Comparison of ENCODE assay signal across 15 cellular contexts in genomic region chr7:6653101-6653995, GRCh38.
"Had no signal": no experiment of that assay in that cellular context is flagged by ENCODE, and none has a peak within 500 bp of the region (broad histone marks: within the 10 kb centered on the region; RNA-seq: fewer than 3 reads in every experiment).

No MANE protein-coding gene starts in this region.

- H3K27ac ChIP-seq: body of pancreas, heart left ventricle, left ventricle myocardium inferior, tibial artery had no signal

- H3K4me3 ChIP-seq: body of pancreas, heart left ventricle, left ventricle myocardium inferior, tibial artery had no signal

- H3K27me3 ChIP-seq: body of pancreas, heart left ventricle, tibial artery had no signal

- H3K27ac Mint-ChIP-seq: activated CD4-positive, alpha-beta memory T cell treated with anti-CD3 and anti-CD28 coated beads for 36 hours; activated naive CD4-positive, alpha-beta T cell treated with anti-CD3 and anti-CD28 coated beads, Interleukin-2, amount 10 ng/mL, durations not matched to agents 7 days and 5 days; nephron progenitor cell; T-helper 17 cell had no signal

- H3K9me3 ChIP-seq: body of pancreas had no signal

- H3K4me3 Mint-ChIP-seq: activated CD4-positive, alpha-beta memory T cell treated with anti-CD3 and anti-CD28 coated beads for 36 hours; activated naive CD4-positive, alpha-beta T cell treated with anti-CD3 and anti-CD28 coated beads, Interleukin-2, amount 10 ng/mL, durations not matched to agents 7 days and 5 days; nephron progenitor cell; T-helper 17 cell had no signal

- H3K27me3 Mint-ChIP-seq: activated CD4-positive, alpha-beta memory T cell treated with anti-CD3 and anti-CD28 coated beads for 36 hours; activated naive CD4-positive, alpha-beta T cell treated with anti-CD3 and anti-CD28 coated beads, Interleukin-2, amount 10 ng/mL, durations not matched to agents 7 days and 5 days; T-helper 17 cell had no signal

- ATAC-seq: body of pancreas, heart left ventricle, T-helper 17 cell had no signal

- H3K4me1 ChIP-seq: body of pancreas, heart left ventricle, left ventricle myocardium inferior, tibial artery had no signal

- DNase-seq: activated CD4-positive, alpha-beta memory T cell treated with anti-CD3 and anti-CD28 coated beads for 36 hours; activated naive CD4-positive, alpha-beta T cell treated with anti-CD3 and anti-CD28 coated beads, Interleukin-2, amount 10 ng/mL, durations not matched to agents 7 days and 5 days; body of pancreas; central memory CD4-positive, alpha-beta T cell; cortex of kidney; effector CD8-positive, alpha-beta T cell; foreskin melanocyte; islet precursor cell; left ventricle myocardium inferior; mesendoderm; nephron progenitor cell; stimulated activated CD4-positive, alpha-beta T cell treated with anti-CD3 and anti-CD28 coated beads, Interleukin-4, amount 100 ng/mL, for 1 hour; T-helper 17 cell had no signal

- H3K4me1 Mint-ChIP-seq: activated naive CD4-positive, alpha-beta T cell treated with anti-CD3 and anti-CD28 coated beads, Interleukin-2, amount 10 ng/mL, durations not matched to agents 7 days and 5 days; nephron progenitor cell had no signal
